14 cellular contexts compared by ENCODE assay signal in genomic region chr13:74306496-74306895, GRCh38.
DNase-seq lines count a peak whose midpoint lies in the region; ATAC-seq, FAIRE-seq and TF ChIP-seq lines count a peak whose summit lies in the region.
"Had no signal": no experiment of that assay in that cellular context is flagged by ENCODE, and none has a peak within 500 bp of the region (broad histone marks: within the 10 kb centered on the region; RNA-seq: fewer than 3 reads in every experiment).

No MANE protein-coding gene starts in this region.

- H3K9me3 ChIP-seq in endothelial cell of umbilical vein (replicated peaks; ENCODE audit: control insufficient read depth, insufficient read depth, low read length) = no peaks in the 10 kb centered on the region
- no peaks in the 10 kb centered on the region for H3K9me3 ChIP-seq in gastroesophageal sphincter
- H3K9me3 ChIP-seq: upper lobe of right lung had no signal

- H2AFZ ChIP-seq in GM23338 (no peak overlapping the region), endothelial cell of umbilical vein (ENCODE audit: low read depth, low read length) (no peak overlapping the region)

- no peaks in the 10 kb centered on the region for H3K9me2 ChIP-seq in GM23338 (ENCODE audit: insufficient read depth)

- H3K36me3 ChIP-seq in GM23338 (ENCODE audit: insufficient read depth) (no peaks in the 10 kb centered on the region), endothelial cell of umbilical vein (ENCODE audit: control insufficient read depth in 2 of 2, extremely low read depth in 1 of 2, insufficient read depth in 2 of 2, low read length in 2 of 2) (no peaks in the 10 kb centered on the region), gastroesophageal sphincter (no peaks in the 10 kb centered on the region)
- H3K36me3 ChIP-seq: upper lobe of right lung had no signal

- no peak for FAIRE-seq in endothelial cell of umbilical vein (lab: Jason Lieb, UNC)
- FAIRE-seq: frontal cortex had no signal

- intact Hi-C loops in endothelial cell of umbilical vein (cut with micrococcal nuclease) = no loop called here

- no peak overlapping the region for H3K4me3 Mint-ChIP-seq in GM23338
- H3K4me3 Mint-ChIP-seq: activated CD4-positive, alpha-beta memory T cell treated with anti-CD3 and anti-CD28 coated beads, Interleukin-2, amount 10 ng/mL, durations not matched to agents 7 days and 5 days had no signal

- H3K27me3 Mint-ChIP-seq in GM23338 (ENCODE audit: insufficient read depth, low read depth, poor library complexity) = no peaks in the 10 kb centered on the region
- H3K27me3 Mint-ChIP-seq: activated CD4-positive, alpha-beta memory T cell treated with anti-CD3 and anti-CD28 coated beads, Interleukin-2, amount 10 ng/mL, durations not matched to agents 7 days and 5 days had no signal

- no peaks in the 10 kb centered on the region for H3K9me3 Mint-ChIP-seq in GM23338
- H3K9me3 Mint-ChIP-seq: activated CD4-positive, alpha-beta memory T cell treated with anti-CD3 and anti-CD28 coated beads, Interleukin-2, amount 10 ng/mL, durations not matched to agents 7 days and 5 days had no signal

- H3K79me2 ChIP-seq in GM23338 (replicated peaks; ENCODE audit: insufficient read depth) (no peaks in the 10 kb centered on the region), endothelial cell of umbilical vein (ENCODE audit: control insufficient read depth, insufficient read depth, low read length) (no peaks in the 10 kb centered on the region)

- no peak overlapping the region for H3K4me3 ChIP-seq in GM23338
- no peak overlapping the region for H3K4me3 ChIP-seq in endothelial cell of umbilical vein (replicated peaks in 1 of 3; ENCODE audit: insufficient read depth in 1 of 3, low read depth in 1 of 3, low read length in 3 of 3)
- H3K4me3 ChIP-seq in gastroesophageal sphincter = no peak overlapping the region
- H3K4me3 ChIP-seq: upper lobe of right lung had no signal

- no peaks in the 10 kb centered on the region for H3K27me3 ChIP-seq in GM23338 (ENCODE audit: insufficient read depth)
- H3K27me3 ChIP-seq in endothelial cell of umbilical vein (ENCODE audit: control insufficient read depth in 2 of 2, insufficient read depth in 2 of 2, low read length in 2 of 2) = peaks cover 0 to 6% of the 10 kb centered on the region in 2 experiments
- H3K27me3 ChIP-seq in gastroesophageal sphincter = no peaks in the 10 kb centered on the region
- H3K27me3 ChIP-seq: upper lobe of right lung had no signal

- no peaks in the 10 kb centered on the region for H3K36me3 Mint-ChIP-seq in GM23338 (ENCODE audit: low read depth)

- dilution Hi-C loops in endothelial cell of umbilical vein (cut with MboI; ENCODE audit: extremely low pct_ligation_motif_present, low sequenced_read_pairs) = no loop called here

- peaks cover 8% of the 10 kb centered on the region for H3K4me1 ChIP-seq in GM23338 (ENCODE audit: insufficient read depth)
- no peaks in the 10 kb centered on the region for H3K4me1 ChIP-seq in endothelial cell of umbilical vein (ENCODE audit: control insufficient read depth, extremely low read depth, insufficient read depth, low read length)
- H3K4me1 ChIP-seq in gastroesophageal sphincter = peaks cover 0 to 12% (median 2%) of the 10 kb centered on the region in 3 donors
- H3K4me1 ChIP-seq: upper lobe of right lung had no signal

- POLR2A ChIA-PET in endothelial cell of umbilical vein (lab: Charles Lee) = no interaction called here

- no TSS peak for BruUV-seq in endothelial cell of umbilical vein (replicated peaks; lab: Mats Ljungman, UMichigan)

- 16 to 29% methylated on average over 2 of the region's 2 CpGs for WGBS in gastroesophageal sphincter (ENCODE audit: low coverage in 1 of 2), 2 donors

- TF ChIP-seq POLR2A in endothelial cell of umbilical vein (IDR thresholded peaks at IDR 0.05; ENCODE audit: low read depth, low read length) = no peak
- TF ChIP-seq POLR2A in gastroesophageal sphincter (IDR thresholded peaks at IDR 0.05) = no peak

- no peak overlapping the region for H3K27ac Mint-ChIP-seq in GM23338
- H3K27ac Mint-ChIP-seq: activated CD4-positive, alpha-beta memory T cell treated with anti-CD3 and anti-CD28 coated beads, Interleukin-2, amount 10 ng/mL, durations not matched to agents 7 days and 5 days had no signal

- CTCF ChIA-PET in endothelial cell of umbilical vein (lab: Charles Lee) = interaction anchor here (1.6 to 2.9 kb wide), 2 partner anchors 19 to 913 kb away, joined by 5 to 10 read pairs; no protein-coding TSS in a partner anchor

- no peak for TF ChIP-seq CTCF in GM23338 (conservative IDR thresholded peaks at IDR 0.05; ENCODE audit: low read depth in 2 of 2)
- TF ChIP-seq CTCF in endothelial cell of umbilical vein (IDR thresholded peaks at IDR 0.05; ENCODE audit: extremely low read depth in 1 of 2, insufficient read depth in 1 of 2, low read depth in 1 of 2, low read length in 2 of 2) = no peak
- no peak for TF ChIP-seq CTCF in gastroesophageal sphincter (IDR thresholded peaks at IDR 0.05)
- TF ChIP-seq CTCF in GM10266 (IDR thresholded peaks at IDR 0.05; ENCODE audit: control insufficient read depth, insufficient read depth, low read depth, missing control alignments) = no peak

- ATAC-seq in GM23338 (peak; percentile 74), gastroesophageal sphincter (no peak), HG03108 (IDR thresholded peaks at IDR 0.05; ENCODE audit: unreplicated experiment) (no peak)
- ATAC-seq: upper lobe of right lung had no signal

- no peaks in the 10 kb centered on the region for H3K9me1 ChIP-seq in endothelial cell of umbilical vein (replicated peaks; ENCODE audit: control insufficient read depth, extremely low read depth, insufficient read depth, low read length)

- H3K9ac ChIP-seq in endothelial cell of umbilical vein (replicated peaks; ENCODE audit: extremely low read depth, insufficient read depth, low read length) = no peak overlapping the region

- no peaks in the 10 kb centered on the region for H4K20me1 ChIP-seq in GM23338 (replicated peaks; ENCODE audit: insufficient read depth)
- no peaks in the 10 kb centered on the region for H4K20me1 ChIP-seq in endothelial cell of umbilical vein (replicated peaks; ENCODE audit: control insufficient read depth, extremely low read depth, insufficient read depth, low read length)

- DNase-seq in AG08396 (ENCODE audit: low spot score) (peak; percentile 11), GM23338 (ENCODE audit: low spot score) (peak; percentile 56), NCI-H748 treated with DMSO at 0.1 percent for 48 hours (lab: John Stamatoyannopoulos, UW) (peak; percentile 69), endothelial cell of umbilical vein (ENCODE audit: low read depth, low spot score) (peak; percentile 17), putamen (ENCODE audit: low spot score) (no peak), GM10266 (ENCODE audit: extremely low spot score) (no peak)
- DNase-seq: activated CD4-positive, alpha-beta memory T cell treated with anti-CD3 and anti-CD28 coated beads, Interleukin-2, amount 10 ng/mL, durations not matched to agents 7 days and 5 days; amniotic stem cell; NCI-H1694; retina; upper lobe of right lung had no signal

- no peaks in the 10 kb centered on the region for H3F3A ChIP-seq in GM23338 (replicated peaks; ENCODE audit: low read depth)

- TF ChIP-seq EP300 in gastroesophageal sphincter (IDR thresholded peaks at IDR 0.05) = no peak

- H3K4me2 ChIP-seq in GM23338 (no peak overlapping the region), endothelial cell of umbilical vein (ENCODE audit: insufficient read depth, low read length) (no peak overlapping the region)

- peaks cover 25% of the 10 kb centered on the region for H3K4me1 Mint-ChIP-seq in GM23338
- H3K4me1 Mint-ChIP-seq: activated CD4-positive, alpha-beta memory T cell treated with anti-CD3 and anti-CD28 coated beads, Interleukin-2, amount 10 ng/mL, durations not matched to agents 7 days and 5 days had no signal

- no peak overlapping the region for H3K27ac ChIP-seq in GM23338 (ENCODE audit: low read depth)
- no peak overlapping the region for H3K27ac ChIP-seq in endothelial cell of umbilical vein (ENCODE audit: insufficient read depth, low read depth, low read length)
- no peak overlapping the region for H3K27ac ChIP-seq in gastroesophageal sphincter
- H3K27ac ChIP-seq: upper lobe of right lung had no signal

TF ChIP-seq in GM23338, 12 proteins besides CTCF, POLR2A, EP300 and RAD21 (continues in another document):
- TF ChIP-seq JUNB (IDR thresholded peaks at IDR 0.05; ENCODE audit: unreplicated experiment) = no peak
- TF ChIP-seq EZH2phosphoT487 (IDR thresholded peaks at IDR 0.05; ENCODE audit: unreplicated experiment) = no peak
- no peak for TF ChIP-seq POLR2AphosphoS5 (IDR thresholded peaks at IDR 0.05; ENCODE audit: low read depth)

TF ChIP-seq in endothelial cell of umbilical vein, 7 proteins besides CTCF, POLR2A, EP300 and RAD21:
- no peak for TF ChIP-seq JUN (IDR thresholded peaks at IDR 0.05; ENCODE audit: borderline replicate concordance, insufficient read depth, insufficient read length, low read depth)
- TF ChIP-seq EZH2 (IDR thresholded peaks at IDR 0.05; ENCODE audit: borderline replicate concordance, low read depth, low read length, severe bottlenecking) = no peak
- no peak for TF ChIP-seq MAX (IDR thresholded peaks at IDR 0.05; ENCODE audit: insufficient read depth, insufficient read length)
- TF ChIP-seq GATA2 (IDR thresholded peaks at IDR 0.05; ENCODE audit: insufficient read depth, insufficient read length, low read depth, low read length) = no peak
- no peak for TF ChIP-seq POLR2AphosphoS5 (IDR thresholded peaks at IDR 0.05; ENCODE audit: insufficient read depth, low read depth, low read length)
- TF ChIP-seq FOS (IDR thresholded peaks at IDR 0.05; ENCODE audit: borderline replicate concordance, insufficient read depth, low read length) = no peak
- no peak for TF ChIP-seq MYC (IDR thresholded peaks at IDR 0.05; ENCODE audit: low read depth, low read length)

Comparison
In these comparisons a context has a peak if more than half of its experiments do, and no peak if none do; other contexts are left out.
1. DNase-seq: peak in AG08396 (single experiment), GM23338 (single experiment), NCI-H748 treated with DMSO at 0.1 percent for 48 hours (single experiment) and endothelial cell of umbilical vein (single experiment); none in putamen (single experiment) and GM10266 (single experiment).